Comparison of ENCODE assay signal across 8 cellular contexts in genomic region chr22:19478466-19479357, GRCh38. TPM values are rescaled to one million over a fixed set of nuclear protein-coding genes. Genes with fewer than 3 reads are reported as not detected.
DNase-seq lines count a peak whose midpoint lies in the region; ATAC-seq, FAIRE-seq and TF ChIP-seq lines count a peak whose summit lies in the region.

Gene UFD1, minus strand, starts transcription at chr22:19479193. Its CDS starts 108 bp downstream, at chr22:19479085.

- H3K36me3 ChIP-seq in Karpas-422 (ENCODE audit: insufficient read depth, low read length): peaks cover 28% of the 10 kb centered on the region
- no peaks in the 10 kb centered on the region for H3K36me3 ChIP-seq in SU-DHL-6 (ENCODE audit: low read length)
- H3K36me3 ChIP-seq in pancreas: no peaks in the 10 kb centered on the region
- peaks cover 0 to 17% (median 0%) of the 10 kb centered on the region in 3 donors for H3K36me3 ChIP-seq in tibial nerve

- peaks cover 3% of the 10 kb centered on the region; the same call in 1 of the 2 replicates for H4K20me1 ChIP-seq in Karpas-422 (ENCODE audit: insufficient read depth, low read depth, low read length)
- no peaks in the 10 kb centered on the region for H4K20me1 ChIP-seq in SU-DHL-6 (ENCODE audit: low read depth, low read length)

- peak within 1 kb of the TSS; percentile 99 for H3K27ac Mint-ChIP-seq in activated naive CD8-positive, alpha-beta T cell treated with anti-CD3 and anti-CD28 coated beads for 36 hours

- no peaks in the 10 kb centered on the region for H3K9me3 Mint-ChIP-seq in activated naive CD8-positive, alpha-beta T cell treated with anti-CD3 and anti-CD28 coated beads for 36 hours

- H3K4me2 ChIP-seq in Karpas-422 (ENCODE audit: low read depth, low read length, poor library complexity, severe bottlenecking) (peak within 1 kb of the TSS; percentile 85), SU-DHL-6 (ENCODE audit: low read depth, low read length, poor library complexity, severe bottlenecking) (peak within 1 kb of the TSS; percentile 98)

- no peak for FAIRE-seq in pancreas (lab: Jason Lieb, UNC)

- H3K9me3 ChIP-seq in Karpas-422 (ENCODE audit: low read length) (no peaks in the 10 kb centered on the region), SU-DHL-6 (ENCODE audit: insufficient read depth, low read length) (no peaks in the 10 kb centered on the region), pancreas (no peaks in the 10 kb centered on the region), tibial nerve (no peaks in the 10 kb centered on the region)

- peak within 1 kb of the TSS; percentile 99 for H3K4me3 Mint-ChIP-seq in activated naive CD8-positive, alpha-beta T cell treated with anti-CD3 and anti-CD28 coated beads for 36 hours

- TF ChIP-seq CTCF in SU-DHL-6 (IDR thresholded peaks at IDR 0.05; ENCODE audit: insufficient read depth, low read length, poor library complexity, severe bottlenecking): no peak
- TF ChIP-seq CTCF in pancreas (IDR thresholded peaks at IDR 0.05): no peak
- peak in 1 of 5 experiments; percentile 17 for TF ChIP-seq CTCF in tibial nerve (IDR thresholded peaks at IDR 0.05)

- H3K4me1 ChIP-seq in Karpas-422 (ENCODE audit: low read length): peaks cover 24% of the 10 kb centered on the region
- peaks cover 4 to 17% (median 12%) of the 10 kb centered on the region in 3 donors for H3K4me1 ChIP-seq in pancreas
- H3K4me1 ChIP-seq in tibial nerve: peaks cover 0 to 41% (median 16%) of the 10 kb centered on the region in 4 donors

- TF ChIP-seq POLR2A in tibial nerve (IDR thresholded peaks at IDR 0.05): peak in 1 of 2 donors; percentile 23

- 0% methylated on average over 55 to 66 of the region's 66 CpGs for WGBS in pancreas, 2 donors
- 0 to 1% methylated on average over 34 to 40 of the region's 66 CpGs for WGBS in tibial nerve, 2 donors

- ATAC-seq in GM21786 (IDR thresholded peaks at IDR 0.05; ENCODE audit: unreplicated experiment): peak; percentile 51
- ATAC-seq in pancreas: peak; percentile 78 to 85 (median 82)

- H3K27me3 ChIP-seq in Karpas-422 (ENCODE audit: low read length) (no peaks in the 10 kb centered on the region), SU-DHL-6 (ENCODE audit: low read length) (no peaks in the 10 kb centered on the region), pancreas (no peaks in the 10 kb centered on the region), tibial nerve (no peaks in the 10 kb centered on the region)

- H3K27ac ChIP-seq in Karpas-422 (ENCODE audit: low read length) (peak within 1 kb of the TSS; percentile 88), SU-DHL-6 (ENCODE audit: low read depth, low read length) (peak within 1 kb of the TSS; percentile 89), pancreas (peak within 1 kb of the TSS; percentile 99 to 100 (median 99)), tibial nerve (peak within 1 kb of the TSS; percentile 90 to 99 (median 93))

- H3F3A ChIP-seq in SU-DHL-6 (ENCODE audit: insufficient read depth): no peaks in the 10 kb centered on the region

- H3K9me2 ChIP-seq in Karpas-422 (replicated peaks; ENCODE audit: insufficient read depth, low read length): no peaks in the 10 kb centered on the region
- H3K9me2 ChIP-seq in SU-DHL-6 (replicated peaks; ENCODE audit: insufficient read depth, low read length): no peaks in the 10 kb centered on the region

- peak; percentile 71 for DNase-seq in GDM1 (lab: John Stamatoyannopoulos, UW)
- peak; percentile 93 for DNase-seq in Karpas-422
- DNase-seq in activated naive CD8-positive, alpha-beta T cell treated with anti-CD3 and anti-CD28 coated beads for 36 hours: peak; percentile 85
- peak; percentile 59 to 92 (median 84) for DNase-seq in head of caudate nucleus
- peak; percentile 84 to 94 (median 90) for DNase-seq in pancreas
- DNase-seq in tibial nerve (ENCODE audit: low spot score in 2 of 2): peak; percentile 40 to 53

- H2AFZ ChIP-seq in Karpas-422 (ENCODE audit: low read length) (peak within 1 kb of the TSS; percentile 68; the same call in 1 of the 2 replicates), SU-DHL-6 (ENCODE audit: low read depth, low read length, severe bottlenecking) (peak within 1 kb of the TSS; percentile 68)

- H3K4me1 Mint-ChIP-seq in activated naive CD8-positive, alpha-beta T cell treated with anti-CD3 and anti-CD28 coated beads for 36 hours: peaks cover 26% of the 10 kb centered on the region

- TF ChIP-seq EP300 in tibial nerve (IDR thresholded peaks at IDR 0.05): peak in 1 of 2 donors; percentile 77

- no peaks in the 10 kb centered on the region for H3K27me3 Mint-ChIP-seq in activated naive CD8-positive, alpha-beta T cell treated with anti-CD3 and anti-CD28 coated beads for 36 hours

- H3K9ac ChIP-seq in Karpas-422 (ENCODE audit: low read length): peak within 1 kb of the TSS; percentile 87
- H3K9ac ChIP-seq in SU-DHL-6 (ENCODE audit: low read length): peak within 1 kb of the TSS; percentile 85

- H3K79me2 ChIP-seq in Karpas-422 (ENCODE audit: low read length) (peaks cover 76% of the 10 kb centered on the region), SU-DHL-6 (ENCODE audit: insufficient read depth, low read length) (peaks cover 41% of the 10 kb centered on the region)

- H3K4me3 ChIP-seq in Karpas-422 (ENCODE audit: low read length) (peak within 1 kb of the TSS; percentile 77), SU-DHL-6 (ENCODE audit: insufficient read depth, low read length, poor library complexity, severe bottlenecking) (peak within 1 kb of the TSS; percentile 84), pancreas (peak within 1 kb of the TSS; percentile 72 to 93 (median 87)), tibial nerve (peak within 1 kb of the TSS; percentile 65 to 97 (median 80))

- intact Hi-C loops in head of caudate nucleus (cut with DNase I): loop anchor here (5.0 kb wide), 1 partner anchor 46 kb away; the partner anchor contains the start of genes HIRA and MRPL40
- intact Hi-C loops in pancreas (cut with DNase I): no loop called here

- peaks cover 25% of the 10 kb centered on the region for H3K36me3 Mint-ChIP-seq in activated naive CD8-positive, alpha-beta T cell treated with anti-CD3 and anti-CD28 coated beads for 36 hours

RNA-seq across cellular contexts. Expression of gene UFD1, which starts in this region (rescaled TPM):
- 91.5 and 94.9 TPM in 2 replicates for total RNA-seq in Karpas-422 (2014; rRNA removed; shearing (Covaris generic); ENCODE audit: low replicate concordance)
- 10 to 100 TPM; 71.1 to 79.3 TPM for total RNA-seq in activated naive CD8-positive, alpha-beta T cell treated with anti-CD3 and anti-CD28 coated beads for 36 hours
- total RNA-seq in pancreas: 10 to 100 TPM; 14.2 to 24.1 (median 21.8) TPM
- polyA plus RNA-seq in pancreas: 10 to 100 TPM; 24.7 to 37.9 TPM
- 10 to 100 TPM; 26.9 to 38.1 (median 30.1) TPM for total RNA-seq in tibial nerve

Comparison
In these comparisons a context has a peak if more than half of its experiments do, and no peak if none do; other contexts are left out.
1. Peak in every context shown above with its lines: DNase-seq, ATAC-seq, H3K4me3 ChIP-seq and H3K27ac ChIP-seq.